In the genomic region with DNA sequence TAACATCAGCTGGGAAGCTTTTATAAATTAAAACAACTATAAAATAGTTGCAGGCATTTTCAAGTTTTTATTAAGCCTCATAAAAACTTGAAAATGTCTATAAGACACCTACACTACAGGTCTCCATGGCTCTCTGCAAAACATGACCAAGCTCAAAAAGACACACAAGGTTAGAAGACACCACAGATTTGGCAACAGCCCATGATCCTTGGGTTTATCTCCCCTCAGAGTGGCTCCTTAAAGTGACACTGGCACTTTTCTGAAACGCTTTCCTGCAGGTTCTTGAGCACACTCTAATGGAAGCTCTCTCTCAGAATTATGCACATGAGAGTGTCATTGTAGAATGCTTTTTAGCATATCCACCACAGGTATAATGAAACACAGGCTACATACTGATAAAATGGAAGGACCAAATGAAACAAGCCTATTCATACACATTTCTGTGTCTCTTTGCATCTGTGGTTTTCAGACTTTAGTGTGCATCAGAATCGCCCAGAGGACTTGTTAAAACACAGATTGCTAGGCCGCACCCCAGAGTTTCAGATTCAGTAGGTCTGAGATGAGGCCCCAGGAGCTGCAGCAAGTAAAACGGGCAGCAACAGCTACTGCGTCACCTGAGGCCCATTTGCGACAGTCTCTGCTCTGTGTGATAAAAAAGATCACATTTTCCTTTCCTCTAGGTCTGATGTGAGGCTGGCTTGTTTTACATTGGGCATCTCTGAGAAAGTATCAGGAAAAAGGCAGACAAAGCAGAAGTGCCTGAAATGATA, we compare ENCODE assay signal across 11 cellular contexts.
A peak's percentile ranks its signal among the peaks of the same experiment; 100 is the strongest.
DNase-seq lines count a peak whose midpoint lies in the region; ATAC-seq lines count a peak whose summit lies in the region.
"Had no signal": no experiment of that assay in that cellular context is flagged by ENCODE, and none has a peak within 500 bp of the region (broad histone marks: within the 10 kb centered on the region; RNA-seq: fewer than 3 reads in every experiment).

No MANE protein-coding gene starts in this region.

- no peaks in the 10 kb centered on the region for H3K36me3 Mint-ChIP-seq in activated naive CD4-positive, alpha-beta T cell treated with anti-CD3 and anti-CD28 coated beads, Interleukin-2, amount 10 ng/mL, durations not matched to agents 7 days and 5 days
- peaks cover 7% of the 10 kb centered on the region for H3K36me3 Mint-ChIP-seq in stimulated activated memory B cell treated with anti-CD40 and anti-IgM and Interleukin-4, amounts not matched to agents 10 μg/mL and 1 μg/mL and 100 μg/mL, for 72 hours

- H3K27ac Mint-ChIP-seq in activated naive CD4-positive, alpha-beta T cell treated with anti-CD3 and anti-CD28 coated beads, Interleukin-2, amount 10 ng/mL, durations not matched to agents 7 days and 5 days: no peak overlapping the region
- H3K27ac Mint-ChIP-seq in stimulated activated memory B cell treated with anti-CD40 and anti-IgM and Interleukin-4, amounts not matched to agents 10 μg/mL and 1 μg/mL and 100 μg/mL, for 72 hours: peak overlapping the region; percentile 98

- CTCF ChIA-PET in activated naive CD4-positive, alpha-beta T cell treated with anti-CD3 and anti-CD28 coated beads, Interleukin-2, amount 10 ng/mL, durations not matched to agents 7 days and 5 days (lab: Charles Lee): interaction anchor here (1.6 kb wide), 1 partner anchor 18 kb away, joined by 6 read pairs; no protein-coding TSS in a partner anchor

- H3K27me3 Mint-ChIP-seq in activated naive CD4-positive, alpha-beta T cell treated with anti-CD3 and anti-CD28 coated beads, Interleukin-2, amount 10 ng/mL, durations not matched to agents 7 days and 5 days: peaks cover 8% of the 10 kb centered on the region
- H3K27me3 Mint-ChIP-seq in stimulated activated memory B cell treated with anti-CD40 and anti-IgM and Interleukin-4, amounts not matched to agents 10 μg/mL and 1 μg/mL and 100 μg/mL, for 72 hours: no peaks in the 10 kb centered on the region

- no peaks in the 10 kb centered on the region for H3K9me3 Mint-ChIP-seq in activated naive CD4-positive, alpha-beta T cell treated with anti-CD3 and anti-CD28 coated beads, Interleukin-2, amount 10 ng/mL, durations not matched to agents 7 days and 5 days
- H3K9me3 Mint-ChIP-seq in stimulated activated memory B cell treated with anti-CD40 and anti-IgM and Interleukin-4, amounts not matched to agents 10 μg/mL and 1 μg/mL and 100 μg/mL, for 72 hours: peaks cover 8% of the 10 kb centered on the region

- peak; percentile 44 for ATAC-seq in GM21737 (IDR thresholded peaks at IDR 0.05; ENCODE audit: unreplicated experiment)
- peak; percentile 57 for ATAC-seq in HG03558 (IDR thresholded peaks at IDR 0.05; ENCODE audit: extremely low read depth, unreplicated experiment)
- ATAC-seq in stimulated activated memory B cell treated with anti-CD40 and anti-IgM and Interleukin-4, amounts not matched to agents 10 μg/mL and 1 μg/mL and 100 μg/mL, for 72 hours: peak; percentile 65
- ATAC-seq: HCT116 had no signal

- no peak overlapping the region for H3K4me3 Mint-ChIP-seq in activated naive CD4-positive, alpha-beta T cell treated with anti-CD3 and anti-CD28 coated beads, Interleukin-2, amount 10 ng/mL, durations not matched to agents 7 days and 5 days
- peak overlapping the region; percentile 9 for H3K4me3 Mint-ChIP-seq in stimulated activated memory B cell treated with anti-CD40 and anti-IgM and Interleukin-4, amounts not matched to agents 10 μg/mL and 1 μg/mL and 100 μg/mL, for 72 hours

- peak; percentile 9 for DNase-seq in activated naive CD4-positive, alpha-beta T cell treated with Interleukin-2 at 50 U/mL for 16 hours
- no peak for DNase-seq in activated naive CD4-positive, alpha-beta T cell treated with anti-CD3 and anti-CD28 coated beads, Interleukin-2, amount 10 ng/mL, durations not matched to agents 7 days and 5 days
- DNase-seq in NCI-H2029 (lab: John Stamatoyannopoulos, UW) (no peak), T-helper 9 cell (no peak)
- DNase-seq in stimulated activated naive CD4-positive, alpha-beta T cell (lab: John Stamatoyannopoulos, UW): no peak
- DNase-seq: activated CD8-positive, alpha-beta memory T cell treated with anti-CD3 and anti-CD28 coated beads, Interleukin-2, amount 50 U/mL, for 48 hours; left ventricle myocardium inferior had no signal

- H3K4me1 Mint-ChIP-seq in activated naive CD4-positive, alpha-beta T cell treated with anti-CD3 and anti-CD28 coated beads, Interleukin-2, amount 10 ng/mL, durations not matched to agents 7 days and 5 days: peaks cover 7% of the 10 kb centered on the region
- H3K4me1 Mint-ChIP-seq in stimulated activated memory B cell treated with anti-CD40 and anti-IgM and Interleukin-4, amounts not matched to agents 10 μg/mL and 1 μg/mL and 100 μg/mL, for 72 hours: peaks cover 45% of the 10 kb centered on the region
